ENCODE assay signal across 24 cellular contexts in genomic region chr1:245264226-245264625, GRCh38.
"Had no signal": no experiment of that assay in that cellular context is flagged by ENCODE, and none has a peak within 500 bp of the region (broad histone marks: within the 10 kb centered on the region; RNA-seq: fewer than 3 reads in every experiment).

No MANE protein-coding gene starts in this region.

- H3K27me3 Mint-ChIP-seq: progenitor cell of endocrine pancreas, type B pancreatic cell had no signal

- H3K9me3 Mint-ChIP-seq: immature natural killer cell; mesothelial cell of epicardium; natural killer cell treated with Interleukin-12 subunit alpha and Interleukin-12 subunit beta and Interleukin-15 and Interleukin-18, amount 100 ng/mL, for 72 hours; stimulated activated effector memory CD8-positive, alpha-beta T cell treated with anti-CD3 and anti-CD28 coated beads, Interleukin-12 subunit alpha, Interleukin-12 subunit beta, amount 100 ng/mL, for 72 hours; stimulated activated naive CD8-positive, alpha-beta T cell treated with anti-CD3 and anti-CD28 coated beads, Interleukin-15, Interleukin-2, amounts not matched to agents 100 ng/mL and 50 ng/mL, for 24 hours; type B pancreatic cell had no signal

- DNase-seq: hypothalamus; immature natural killer cell; kidney; left colon; left ventricle myocardium inferior; mesendoderm; naive B cell; ovary; right lobe of liver; spleen; stimulated activated CD4-positive, alpha-beta T cell treated with anti-CD3 and anti-CD28 coated beads, Interleukin-4, amount 100 ng/mL, for 24 hours; stimulated activated naive CD4-positive, alpha-beta T cell; tibial artery; uterus had no signal

- H3K27ac ChIP-seq: left ventricle myocardium inferior, ovary, right atrium auricular region, right lobe of liver, spleen, suprapubic skin, thoracic aorta, tibial artery, uterus had no signal

- H3K4me1 Mint-ChIP-seq: stimulated activated effector memory CD8-positive, alpha-beta T cell treated with anti-CD3 and anti-CD28 coated beads, Interleukin-12 subunit alpha, Interleukin-12 subunit beta, amount 100 ng/mL, for 72 hours had no signal

- H3K27me3 ChIP-seq: ovary, right atrium auricular region, right lobe of liver, tibial artery, uterus had no signal

- H3K9me3 ChIP-seq: left ventricle myocardium inferior, ovary, right atrium auricular region, right lobe of liver, suprapubic skin, thoracic aorta, tibial artery, uterus had no signal

- H3K4me3 Mint-ChIP-seq: immature natural killer cell; mesothelial cell of epicardium; naive B cell; natural killer cell treated with Interleukin-12 subunit alpha and Interleukin-12 subunit beta and Interleukin-15 and Interleukin-18, amount 100 ng/mL, for 72 hours; stimulated activated effector memory CD8-positive, alpha-beta T cell treated with anti-CD3 and anti-CD28 coated beads, Interleukin-12 subunit alpha, Interleukin-12 subunit beta, amount 100 ng/mL, for 72 hours; stimulated activated naive CD8-positive, alpha-beta T cell treated with anti-CD3 and anti-CD28 coated beads, Interleukin-15, Interleukin-2, amounts not matched to agents 100 ng/mL and 50 ng/mL, for 24 hours; type B pancreatic cell had no signal

- H3K36me3 Mint-ChIP-seq: immature natural killer cell; mesothelial cell of epicardium; naive B cell; natural killer cell treated with Interleukin-12 subunit alpha and Interleukin-12 subunit beta and Interleukin-15 and Interleukin-18, amount 100 ng/mL, for 72 hours; stimulated activated effector memory CD8-positive, alpha-beta T cell treated with anti-CD3 and anti-CD28 coated beads, Interleukin-12 subunit alpha, Interleukin-12 subunit beta, amount 100 ng/mL, for 72 hours; type B pancreatic cell had no signal

- H3K4me3 ChIP-seq: left ventricle myocardium inferior, lung, ovary, right atrium auricular region, right lobe of liver, spleen, suprapubic skin, thoracic aorta, tibial artery, uterus had no signal

- H3K4me1 ChIP-seq: right atrium auricular region, right lobe of liver, spleen, suprapubic skin, tibial artery, uterus had no signal

- H3K36me3 ChIP-seq: left ventricle myocardium inferior, ovary, right atrium auricular region, right lobe of liver, spleen, suprapubic skin, thoracic aorta, tibial artery, uterus had no signal

- ATAC-seq: left colon; natural killer cell treated with Interleukin-12 subunit alpha and Interleukin-12 subunit beta and Interleukin-15 and Interleukin-18, amount 100 ng/mL, for 72 hours; right lobe of liver; stimulated activated effector memory CD8-positive, alpha-beta T cell treated with anti-CD3 and anti-CD28 coated beads, Interleukin-12 subunit alpha, Interleukin-12 subunit beta, amount 100 ng/mL, for 72 hours had no signal

- H3K27ac Mint-ChIP-seq: immature natural killer cell; mesothelial cell of epicardium; naive B cell; natural killer cell treated with Interleukin-12 subunit alpha and Interleukin-12 subunit beta and Interleukin-15 and Interleukin-18, amount 100 ng/mL, for 72 hours; progenitor cell of endocrine pancreas; stimulated activated effector memory CD8-positive, alpha-beta T cell treated with anti-CD3 and anti-CD28 coated beads, Interleukin-12 subunit alpha, Interleukin-12 subunit beta, amount 100 ng/mL, for 72 hours; stimulated activated naive CD8-positive, alpha-beta T cell treated with anti-CD3 and anti-CD28 coated beads, Interleukin-15, Interleukin-2, amounts not matched to agents 100 ng/mL and 50 ng/mL, for 24 hours; type B pancreatic cell had no signal
